1 cellular context compared by ENCODE assay signal in genomic region chr7:116948934-116949333, GRCh38.
TF ChIP-seq lines count a peak whose summit lies in the region.

No MANE protein-coding gene starts in this region.

TF ChIP-seq in SK-N-SH, 30 proteins besides CTCF, POLR2A, EP300 and RAD21 (continued from another document):
- TF ChIP-seq USF2 (IDR thresholded peaks at IDR 0.05; ENCODE audit: borderline replicate concordance, low read depth, low read length): no peak
- TF ChIP-seq FOXJ3 (CRISPR knock-in tag; IDR thresholded peaks at IDR 0.05): no peak
- TF ChIP-seq PBX3 (IDR thresholded peaks at IDR 0.05): no peak
- no peak for TF ChIP-seq ZBTB33 (IDR thresholded peaks at IDR 0.05; ENCODE audit: borderline replicate concordance, low read depth)
- no peak for TF ChIP-seq TAF1 (IDR thresholded peaks at IDR 0.05; ENCODE audit: borderline replicate concordance, low read depth, low read length)
- no peak for TF ChIP-seq RFX5 (IDR thresholded peaks at IDR 0.05; ENCODE audit: low read length)
TF ChIP-seq in SK-N-SH: peak in this region for 0.
